ENCODE assay signal across 8 cellular contexts in genomic region chr17:47969975-47970724, GRCh38.
DNase-seq lines count a peak whose midpoint lies in the region; ATAC-seq and TF ChIP-seq lines count a peak whose summit lies in the region.

No MANE protein-coding gene starts in this region.

- H3K36me3 Mint-ChIP-seq in dendritic cell treated with granulocyte-macrophage colony-stimulating factor and Interleukin-4, amounts not matched to agents 40 ng/mL and 50 ng/mL, for 4 days (ENCODE audit: low read depth), result peaks cover 28% of the 10 kb centered on the region

- intact Hi-C loops in dendritic cell treated with granulocyte-macrophage colony-stimulating factor and Interleukin-4, amounts not matched to agents 40 ng/mL and 50 ng/mL, for 4 days (cut with micrococcal nuclease), result loop anchor here (1.0 to 2.0 kb wide), 3 partner anchors 21 to 127 kb away; partner anchors contain the start of gene SP2

- H3K4me1 ChIP-seq in MM.1S (ENCODE audit: low read length), result peaks cover 17% of the 10 kb centered on the region
- H3K4me1 ChIP-seq in neuron (ENCODE audit: insufficient read depth, low read length), result peaks cover 11% of the 10 kb centered on the region

- H3K9me3 ChIP-seq in MM.1S (replicated peaks; ENCODE audit: insufficient read depth, low read length) (no peaks in the 10 kb centered on the region), neuron (ENCODE audit: low read length) (no peaks in the 10 kb centered on the region)

- H3K9ac ChIP-seq in MM.1S (ENCODE audit: low read length), result peak overlapping the region; percentile 3; the same call in 1 of the 2 replicates

- H3K27me3 ChIP-seq in MM.1S (replicated peaks; ENCODE audit: insufficient read depth, low read length), result no peaks in the 10 kb centered on the region
- no peaks in the 10 kb centered on the region for H3K27me3 ChIP-seq in neuron (ENCODE audit: insufficient read depth, low read length)

- H2AFZ ChIP-seq in MM.1S (ENCODE audit: low read length) (peak overlapping the region; percentile 96), neuron (ENCODE audit: low read depth, low read length) (peak overlapping the region; percentile 11)

- peak overlapping the region; percentile 34 for H3K27ac ChIP-seq in C4-2B
- H3K27ac ChIP-seq in MM.1S (ENCODE audit: low read length), result no peak overlapping the region

- H3K27ac Mint-ChIP-seq in dendritic cell treated with granulocyte-macrophage colony-stimulating factor and Interleukin-4, amounts not matched to agents 40 ng/mL and 50 ng/mL, for 4 days, result peak overlapping the region; percentile 90

- peaks cover 3% of the 10 kb centered on the region; the same call in 1 of the 2 replicates for H3F3A ChIP-seq in MM.1S (ENCODE audit: insufficient read depth, low read length)

- H4K20me1 ChIP-seq in MM.1S (ENCODE audit: insufficient read depth, low read length), result no peaks in the 10 kb centered on the region

- no peaks in the 10 kb centered on the region for H3K27me3 Mint-ChIP-seq in dendritic cell treated with granulocyte-macrophage colony-stimulating factor and Interleukin-4, amounts not matched to agents 40 ng/mL and 50 ng/mL, for 4 days

- peaks cover 27% of the 10 kb centered on the region for H3K4me1 Mint-ChIP-seq in dendritic cell treated with granulocyte-macrophage colony-stimulating factor and Interleukin-4, amounts not matched to agents 40 ng/mL and 50 ng/mL, for 4 days (ENCODE audit: low read depth)

- H3K79me2 ChIP-seq in MM.1S (ENCODE audit: low read length), result peaks cover 25% of the 10 kb centered on the region

- H3K4me3 ChIP-seq in MM.1S (ENCODE audit: low read length) (peak overlapping the region; percentile 48), neuron (ENCODE audit: low read length) (peak overlapping the region; percentile 24)

- TF ChIP-seq CTCF in C4-2B (conservative IDR thresholded peaks at IDR 0.05) (no peak), MM.1S (IDR thresholded peaks at IDR 0.05; ENCODE audit: low read length) (no peak)

- H3K9me3 Mint-ChIP-seq in dendritic cell treated with granulocyte-macrophage colony-stimulating factor and Interleukin-4, amounts not matched to agents 40 ng/mL and 50 ng/mL, for 4 days, result no peaks in the 10 kb centered on the region

- H3K4me3 Mint-ChIP-seq in dendritic cell treated with granulocyte-macrophage colony-stimulating factor and Interleukin-4, amounts not matched to agents 40 ng/mL and 50 ng/mL, for 4 days, result peak overlapping the region; percentile 93

- DNase-seq in MM.1S, result no peak
- DNase-seq in stimulated activated CD4-positive, alpha-beta T cell treated with anti-CD3 and anti-CD28 coated beads, Interleukin-4, amount 100 ng/mL, for 4 hours, result no peak
- no peak for DNase-seq in dedifferentiated amniotic fluid mesenchymal stem cell (ENCODE audit: extremely low spot score)

- H3K36me3 ChIP-seq in MM.1S (replicated peaks; ENCODE audit: insufficient read depth, low read length) (no peaks in the 10 kb centered on the region), neuron (ENCODE audit: insufficient read depth, low read length) (peaks cover 18% of the 10 kb centered on the region)

- H3K4me2 ChIP-seq in MM.1S (ENCODE audit: low read depth, low read length), result peak overlapping the region; percentile 79

- ATAC-seq in GM18870 (IDR thresholded peaks at IDR 0.05; ENCODE audit: unreplicated experiment) (no peak), HG03025 (IDR thresholded peaks at IDR 0.05; ENCODE audit: low FRiP score, unreplicated experiment) (no peak)

- H3K9me2 ChIP-seq in MM.1S (replicated peaks; ENCODE audit: insufficient read depth, low read length), result no peaks in the 10 kb centered on the region
